Comparison of ENCODE assay signal across 12 cellular contexts in the genomic region with DNA sequence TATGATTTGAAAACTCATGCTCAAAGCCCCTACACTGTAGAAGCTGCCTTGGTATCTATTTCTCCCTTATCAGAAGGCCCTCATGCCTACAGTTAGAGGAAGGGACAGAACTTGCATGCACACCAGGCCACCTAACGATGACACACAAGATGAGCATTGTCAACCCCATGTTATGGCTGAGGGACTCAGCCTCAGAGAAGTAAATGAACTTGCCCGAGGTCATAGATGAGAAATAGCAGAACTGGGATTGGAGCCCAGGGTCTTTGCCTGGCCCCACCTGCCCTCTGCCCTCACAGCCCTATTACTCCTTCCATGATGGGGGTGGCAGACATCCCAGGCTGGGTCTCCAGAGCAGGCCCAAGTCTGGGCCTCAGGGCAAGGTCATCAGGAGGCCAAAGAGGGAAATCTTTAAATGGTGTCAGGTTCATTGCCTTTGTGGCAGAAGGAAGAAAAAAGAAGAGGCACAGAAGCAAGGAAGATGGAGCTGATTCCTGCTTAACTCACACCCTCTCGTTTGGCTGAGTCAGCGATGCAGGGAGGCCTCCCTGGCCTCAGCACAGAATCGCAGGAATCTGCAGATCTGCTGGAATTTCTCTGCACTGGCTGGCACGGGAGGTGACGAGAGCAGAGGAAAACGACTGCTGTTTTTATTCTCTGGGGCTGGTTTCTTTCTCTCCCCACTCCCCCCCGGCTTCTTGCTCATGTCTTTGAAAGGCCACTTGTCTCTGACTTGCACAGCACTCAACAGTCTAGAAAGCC. TPM values are rescaled to one million over a fixed set of nuclear protein-coding genes. Genes with fewer than 3 reads are reported as not detected.
DNase-seq lines count a peak whose midpoint lies in the region; ATAC-seq and TF ChIP-seq lines count a peak whose summit lies in the region.
"Had no signal": no experiment of that assay in that cellular context is flagged by ENCODE, and none has a peak within 500 bp of the region (broad histone marks: within the 10 kb centered on the region; RNA-seq: fewer than 3 reads in every experiment).

No MANE protein-coding gene starts in this region.

- in situ Hi-C loops in astrocyte of the cerebellum (cut with HindIII; ENCODE audit: low sequenced_read_pairs) = no loop called here

- no peaks in the 10 kb centered on the region for H3K36me3 Mint-ChIP-seq in activated naive CD8-positive, alpha-beta T cell treated with anti-CD3 and anti-CD28 coated beads, Interleukin-2, amount 10 ng/mL, durations not matched to agents 7 days and 5 days
- no peaks in the 10 kb centered on the region for H3K36me3 Mint-ChIP-seq in activated naive CD8-positive, alpha-beta T cell treated with anti-CD3 and anti-CD28 coated beads, Interleukin-2, amount 50 U/mL, for 24 hours (ENCODE audit: low read depth)
- H3K36me3 Mint-ChIP-seq in type B pancreatic cell = no peaks in the 10 kb centered on the region
- H3K36me3 Mint-ChIP-seq: natural killer cell treated with Interleukin-12 subunit alpha and Interleukin-12 subunit beta and Interleukin-15 and Interleukin-18, amount 100 ng/mL, for 72 hours had no signal

- DNase-seq in activated naive CD8-positive, alpha-beta T cell treated with anti-CD3 and anti-CD28 coated beads, Interleukin-2, amount 10 ng/mL, durations not matched to agents 7 days and 5 days = no peak
- DNase-seq in activated naive CD8-positive, alpha-beta T cell treated with anti-CD3 and anti-CD28 coated beads, Interleukin-2, amount 50 U/mL, for 24 hours = no peak
- DNase-seq in astrocyte of the cerebellum (ENCODE audit: low read depth) (peak; percentile 54), left lung (peak in 1 of 2 donors; percentile 71), type B pancreatic cell (ENCODE audit: extremely low spot score, unreplicated experiment) (no peak), Kasumi-1 (lab: John Stamatoyannopoulos, UW) (no peak)

- H3K4me1 ChIP-seq in left lung = peaks cover 16 to 18% of the 10 kb centered on the region in 2 donors

- H3K9me3 Mint-ChIP-seq in activated naive CD8-positive, alpha-beta T cell treated with anti-CD3 and anti-CD28 coated beads, Interleukin-2, amount 10 ng/mL, durations not matched to agents 7 days and 5 days = no peaks in the 10 kb centered on the region
- peaks cover 3% of the 10 kb centered on the region for H3K9me3 Mint-ChIP-seq in activated naive CD8-positive, alpha-beta T cell treated with anti-CD3 and anti-CD28 coated beads, Interleukin-2, amount 50 U/mL, for 24 hours
- H3K9me3 Mint-ChIP-seq in type B pancreatic cell = peaks cover 4% of the 10 kb centered on the region
- H3K9me3 Mint-ChIP-seq: natural killer cell treated with Interleukin-12 subunit alpha and Interleukin-12 subunit beta and Interleukin-15 and Interleukin-18, amount 100 ng/mL, for 72 hours had no signal

- peaks cover 27% of the 10 kb centered on the region for H3K4me1 Mint-ChIP-seq in activated naive CD8-positive, alpha-beta T cell treated with anti-CD3 and anti-CD28 coated beads, Interleukin-2, amount 10 ng/mL, durations not matched to agents 7 days and 5 days
- peaks cover 64% of the 10 kb centered on the region for H3K4me1 Mint-ChIP-seq in activated naive CD8-positive, alpha-beta T cell treated with anti-CD3 and anti-CD28 coated beads, Interleukin-2, amount 50 U/mL, for 24 hours
- peaks cover 59% of the 10 kb centered on the region for H3K4me1 Mint-ChIP-seq in type B pancreatic cell (ENCODE audit: unreplicated experiment)

- ATAC-seq in activated naive CD8-positive, alpha-beta T cell treated with anti-CD3 and anti-CD28 coated beads, Interleukin-2, amount 10 ng/mL, durations not matched to agents 7 days and 5 days (ENCODE audit: low read depth) = no peak
- no peak for ATAC-seq in activated naive CD8-positive, alpha-beta T cell treated with anti-CD3 and anti-CD28 coated beads, Interleukin-2, amount 50 U/mL, for 24 hours
- peak; percentile 70 for ATAC-seq in left lung
- no peak for ATAC-seq in GM18520 (IDR thresholded peaks at IDR 0.05; ENCODE audit: unreplicated experiment)
- no peak for ATAC-seq in HG02610 (IDR thresholded peaks at IDR 0.05; ENCODE audit: unreplicated experiment)
- ATAC-seq: natural killer cell treated with Interleukin-12 subunit alpha and Interleukin-12 subunit beta and Interleukin-15 and Interleukin-18, amount 100 ng/mL, for 72 hours had no signal

- POLR2A ChIA-PET in activated naive CD8-positive, alpha-beta T cell treated with anti-CD3 and anti-CD28 coated beads, Interleukin-2, amount 10 ng/mL, durations not matched to agents 7 days and 5 days (lab: Charles Lee) = interaction anchor here (1.4 kb wide), 1 partner anchor 9 kb away, joined by 4 read pairs; no protein-coding TSS in a partner anchor

- H3K9me3 ChIP-seq in left lung = no peaks in the 10 kb centered on the region
- H3K9me3 ChIP-seq: SJCRH30, thoracic aorta had no signal

- TF ChIP-seq CTCF in astrocyte of the cerebellum (IDR thresholded peaks at IDR 0.05; ENCODE audit: low read depth, low read length, missing control alignments) = no peak
- no peak for TF ChIP-seq CTCF in left lung (IDR thresholded peaks at IDR 0.05)
- TF ChIP-seq CTCF in type B pancreatic cell (conservative IDR thresholded peaks at IDR 0.05) = no peak

- peaks cover 0 to 21% of the 10 kb centered on the region in 2 donors for H3K27me3 ChIP-seq in left lung
- H3K27me3 ChIP-seq: SJCRH30 had no signal

- peak overlapping the region; percentile 47 for H3K27ac Mint-ChIP-seq in activated naive CD8-positive, alpha-beta T cell treated with anti-CD3 and anti-CD28 coated beads, Interleukin-2, amount 10 ng/mL, durations not matched to agents 7 days and 5 days
- H3K27ac Mint-ChIP-seq in activated naive CD8-positive, alpha-beta T cell treated with anti-CD3 and anti-CD28 coated beads, Interleukin-2, amount 50 U/mL, for 24 hours = no peak overlapping the region
- peak overlapping the region; percentile 92 for H3K27ac Mint-ChIP-seq in type B pancreatic cell
- H3K27ac Mint-ChIP-seq: natural killer cell treated with Interleukin-12 subunit alpha and Interleukin-12 subunit beta and Interleukin-15 and Interleukin-18, amount 100 ng/mL, for 72 hours had no signal

- H3K4me3 ChIP-seq in astrocyte of the cerebellum (ENCODE audit: low read depth, low read length) = no peak overlapping the region
- H3K4me3 ChIP-seq in left lung = no peak overlapping the region
- H3K4me3 ChIP-seq: SJCRH30, thoracic aorta had no signal

- peak overlapping the region in 1 of 2 donors; percentile 59 for H3K27ac ChIP-seq in left lung
- H3K27ac ChIP-seq: C4-2B, SJCRH30, thoracic aorta had no signal

- intact Hi-C loops in left lung (cut with DNase I) = no loop called here

- H3K36me3 ChIP-seq in left lung = no peaks in the 10 kb centered on the region
- H3K36me3 ChIP-seq: SJCRH30, thoracic aorta had no signal

- no peaks in the 10 kb centered on the region for H3K27me3 Mint-ChIP-seq in activated naive CD8-positive, alpha-beta T cell treated with anti-CD3 and anti-CD28 coated beads, Interleukin-2, amount 10 ng/mL, durations not matched to agents 7 days and 5 days
- no peaks in the 10 kb centered on the region for H3K27me3 Mint-ChIP-seq in activated naive CD8-positive, alpha-beta T cell treated with anti-CD3 and anti-CD28 coated beads, Interleukin-2, amount 50 U/mL, for 24 hours
- no peaks in the 10 kb centered on the region for H3K27me3 Mint-ChIP-seq in type B pancreatic cell

- H3K4me3 Mint-ChIP-seq in activated naive CD8-positive, alpha-beta T cell treated with anti-CD3 and anti-CD28 coated beads, Interleukin-2, amount 10 ng/mL, durations not matched to agents 7 days and 5 days = no peak overlapping the region
- H3K4me3 Mint-ChIP-seq in activated naive CD8-positive, alpha-beta T cell treated with anti-CD3 and anti-CD28 coated beads, Interleukin-2, amount 50 U/mL, for 24 hours = no peak overlapping the region
- peak overlapping the region; percentile 75 for H3K4me3 Mint-ChIP-seq in type B pancreatic cell
- H3K4me3 Mint-ChIP-seq: natural killer cell treated with Interleukin-12 subunit alpha and Interleukin-12 subunit beta and Interleukin-15 and Interleukin-18, amount 100 ng/mL, for 72 hours had no signal

RNA-seq across cellular contexts. Expression of a gene that starts 20.6 kb away (rescaled TPM):
- total RNA-seq in activated naive CD8-positive, alpha-beta T cell treated with anti-CD3 and anti-CD28 coated beads, Interleukin-2, amount 10 ng/mL, durations not matched to agents 7 days and 5 days = not detected
- total RNA-seq in left lung = under 1 TPM; 0.08 to 0.09 TPM
- total RNA-seq in type B pancreatic cell (ENCODE audit: low replicate concordance) = 1.1 and 61.1 TPM in 2 replicates
- total RNA-seq: natural killer cell treated with Interleukin-12 subunit alpha and Interleukin-12 subunit beta and Interleukin-15 and Interleukin-18, amount 100 ng/mL, for 72 hours; thoracic aorta had no signal
